In genomic region chr7:47262881-47263280, GRCh38 we compare ENCODE assay signal across 21 cellular contexts.
"Had no signal": no experiment of that assay in that cellular context is flagged by ENCODE, and none has a peak within 500 bp of the region (broad histone marks: within the 10 kb centered on the region; RNA-seq: fewer than 3 reads in every experiment).

No MANE protein-coding gene starts in this region.

- H3K9me3 ChIP-seq: SJSA1 had no signal

- H3K27me3 ChIP-seq: SJSA1 had no signal

- H3K27ac ChIP-seq: SJSA1, SK-N-MC had no signal

- H3K4me3 ChIP-seq: SJSA1, SK-N-MC had no signal

- DNase-seq: KBM-7, MV-4-11, NCI-H1048, NCI-H1105, NCI-H1417, NCI-H1436 treated with DMSO at 0.1 percent for 48 hours, NCI-H1694, NCI-H187 treated with DMSO at 0.1 percent for 48 hours, NCI-H2029 treated with DMSO at 0.1 percent for 48 hours, NCI-H2171, NCI-H226, NCI-H446, NCI-H510A, NCI-H524 treated with DMSO at 0.1 percent for 48 hours, NCI-H69, NCI-H774, Right ventricle myocardium superior, RPMI8226, SIG-M5 had no signal
